8 cellular contexts compared by ENCODE assay signal in the genomic region with DNA sequence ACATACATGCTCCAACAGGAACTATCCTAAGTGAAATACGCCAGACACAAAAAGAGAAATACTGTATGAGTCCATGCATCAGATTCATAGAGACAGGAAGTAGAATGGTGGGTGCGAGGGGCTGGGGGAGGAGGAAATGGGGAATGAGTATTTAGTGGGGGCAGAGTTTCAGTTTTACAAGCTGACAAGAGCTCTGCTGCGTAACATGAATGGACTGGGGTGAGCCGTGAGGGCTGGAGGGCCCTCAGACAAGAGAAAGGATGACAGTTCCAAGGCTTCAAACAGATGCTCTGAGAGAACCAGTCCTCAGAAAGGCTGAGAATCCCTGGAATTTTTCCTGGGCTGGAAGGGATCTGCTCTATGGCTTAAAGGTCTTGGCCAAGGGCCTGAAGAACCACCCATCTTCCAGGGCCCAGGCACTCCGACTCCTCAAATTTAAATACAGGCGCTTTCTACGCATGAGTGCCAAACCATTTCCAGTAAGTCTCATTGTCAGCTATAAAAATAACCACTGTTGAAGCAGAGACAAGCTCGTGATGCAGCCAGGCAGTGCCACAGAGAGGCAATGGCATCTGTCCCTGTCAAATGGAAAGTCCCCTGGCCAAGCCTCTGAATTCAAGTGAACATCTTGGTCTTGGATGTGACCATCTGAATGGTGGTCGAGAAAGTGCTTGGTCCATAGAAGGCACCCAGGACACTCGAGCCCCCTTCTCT. TPM values are rescaled to one million over a fixed set of nuclear protein-coding genes. Genes with fewer than 3 reads are reported as not detected.
A peak's percentile ranks its signal among the peaks of the same experiment; 100 is the strongest.
DNase-seq lines count a peak whose midpoint lies in the region; ATAC-seq lines count a peak whose summit lies in the region.

No MANE protein-coding gene starts in this region.

- no peaks in the 10 kb centered on the region for H3K27me3 ChIP-seq in muscle layer of duodenum (ENCODE audit: low read depth, low read length)

- H3K4me3 ChIP-seq in muscle layer of duodenum (ENCODE audit: low read depth in 1 of 2, low read length in 2 of 2) = peak overlapping the region in 1 of 2 donors; percentile 19

- peak; percentile 35 for DNase-seq in DMS79 (lab: John Stamatoyannopoulos, UW)
- peak; percentile 72 for DNase-seq in M059J (ENCODE audit: low read depth)
- peak; percentile 71 for DNase-seq in ureter (ENCODE audit: low spot score)
- DNase-seq in NCI-H1694 (lab: John Stamatoyannopoulos, UW) = no peak
- DNase-seq in UCSD-AML1 (lab: John Stamatoyannopoulos, UW; ENCODE audit: unreplicated experiment) = no peak

- peak; percentile 46 for ATAC-seq in GM21360 (IDR thresholded peaks at IDR 0.05; ENCODE audit: unreplicated experiment)

- no peaks in the 10 kb centered on the region for H3K36me3 ChIP-seq in muscle layer of duodenum (ENCODE audit: control insufficient read depth in 1 of 2, insufficient read depth in 2 of 2, low read length in 2 of 2)

- H3K9me3 ChIP-seq in muscle layer of duodenum (ENCODE audit: control insufficient read depth in 1 of 2, low read length in 2 of 2) = no peaks in the 10 kb centered on the region

- peaks cover 0 to 14% of the 10 kb centered on the region in 2 donors for H3K4me1 ChIP-seq in muscle layer of duodenum (ENCODE audit: control insufficient read depth in 1 of 2, insufficient read depth in 2 of 2, low read length in 2 of 2)

- H3K27ac ChIP-seq in angular gyrus (ENCODE audit: low read depth, low read length) = peak overlapping the region; percentile 56
- peak overlapping the region; percentile 71 for H3K27ac ChIP-seq in muscle layer of duodenum (ENCODE audit: low read length)

RNA-seq across cellular contexts. Expression of gene KLF2, which starts 17.5 kb away (rescaled TPM):
- total RNA-seq in M059J (2014; rRNA removed; shearing (Covaris generic)) = 3.1 and 4.0 TPM in 2 replicates
- 56.1 TPM for total RNA-seq in ureter

Comparison
In these comparisons a context has a peak if more than half of its experiments do, and no peak if none do; other contexts are left out.
1. DNase-seq: peak in DMS79 (single experiment), M059J (single experiment) and ureter (single experiment); none in NCI-H1694 (single experiment) and UCSD-AML1 (single experiment).
2. RNA of gene KLF2, which starts 17.5 kb away (total RNA-seq): 56.1 TPM in ureter (single experiment); 3.1 to 4.0 TPM in M059J; every median in the first group is over 10 times any median in the second.